14 cellular contexts compared by ENCODE assay signal in genomic region chr3:99430348-99431134, GRCh38.
DNase-seq lines count a peak whose midpoint lies in the region; ATAC-seq and TF ChIP-seq lines count a peak whose summit lies in the region.
"Had no signal": no experiment of that assay in that cellular context is flagged by ENCODE, and none has a peak within 500 bp of the region (broad histone marks: within the 10 kb centered on the region; RNA-seq: fewer than 3 reads in every experiment).

No MANE protein-coding gene starts in this region.

- intact Hi-C loops in aorta (cut with DNase I) (no loop called here), gastrocnemius medialis (cut with DNase I; ENCODE audit: low total_unique reads) (no loop called here)

- H3K4me3 ChIP-seq in SK-N-SH (ENCODE audit: low read depth in 2 of 2, low read length in 1 of 2) (no peak overlapping the region), aorta (ENCODE audit: low read length in 2 of 2) (no peak overlapping the region), gastrocnemius medialis (no peak overlapping the region)
- H3K4me3 ChIP-seq: SJCRH30, upper lobe of right lung had no signal

- no peaks in the 10 kb centered on the region for H3K36me3 ChIP-seq in SK-N-SH (replicated peaks in 1 of 2; ENCODE audit: control insufficient read depth in 1 of 2, insufficient read depth in 2 of 2, low read length in 1 of 2)
- H3K36me3 ChIP-seq in aorta (ENCODE audit: control insufficient read depth in 1 of 2, insufficient read depth in 2 of 2, low read length in 1 of 2): no peaks in the 10 kb centered on the region
- no peaks in the 10 kb centered on the region for H3K36me3 ChIP-seq in gastrocnemius medialis
- H3K36me3 ChIP-seq: SJCRH30, upper lobe of right lung had no signal

- H3K27ac ChIP-seq in SK-N-SH (ENCODE audit: low read depth in 2 of 2, low read length in 1 of 2): no peak overlapping the region
- H3K27ac ChIP-seq in aorta (ENCODE audit: low read depth in 1 of 2, low read length in 2 of 2): peak overlapping the region in 1 of 2 donors; percentile 67
- H3K27ac ChIP-seq in gastrocnemius medialis: no peak overlapping the region
- H3K27ac ChIP-seq: 22Rv1, HL-60, SJCRH30, upper lobe of right lung had no signal

- H3F3A ChIP-seq in SK-N-SH (replicated peaks; ENCODE audit: insufficient read depth): no peaks in the 10 kb centered on the region

- no peaks in the 10 kb centered on the region for H3K79me2 ChIP-seq in SK-N-SH (ENCODE audit: insufficient read depth)

- TF ChIP-seq CTCF in SK-N-SH (IDR thresholded peaks at IDR 0.05) (no peak), gastrocnemius medialis (IDR thresholded peaks at IDR 0.05 in 4 of 5, conservative IDR thresholded peaks at IDR 0.05 in 1 of 5) (no peak)

- no peak for TF ChIP-seq RAD21 in SK-N-SH (IDR thresholded peaks at IDR 0.05; ENCODE audit: low read length)

- no peak overlapping the region for H3K4me2 ChIP-seq in SK-N-SH

- H3K27me3 ChIP-seq in SK-N-SH (ENCODE audit: insufficient read depth): no peaks in the 10 kb centered on the region; the same call in 1 of the 2 replicates
- H3K27me3 ChIP-seq in aorta (ENCODE audit: control insufficient read depth in 1 of 2, insufficient read depth in 2 of 2, low read length in 1 of 2): no peaks in the 10 kb centered on the region
- H3K27me3 ChIP-seq in gastrocnemius medialis: no peaks in the 10 kb centered on the region
- H3K27me3 ChIP-seq: SJCRH30, upper lobe of right lung had no signal

- no peaks in the 10 kb centered on the region for H3K9me3 ChIP-seq in SK-N-SH
- no peaks in the 10 kb centered on the region for H3K9me3 ChIP-seq in aorta (ENCODE audit: control insufficient read depth, low read length)
- H3K9me3 ChIP-seq in gastrocnemius medialis: no peaks in the 10 kb centered on the region
- H3K9me3 ChIP-seq: upper lobe of right lung had no signal

- in situ Hi-C loops in gastrocnemius medialis (cut with MboI; ENCODE audit: low sequenced_read_pairs in 4 of 4): no loop called here

- DNase-seq in SK-N-SH (no peak), aorta (no peak), T-helper 2 cell (no peak), gastrocnemius medialis (no peak), NCI-H1694 treated with DMSO at 0.1 percent for 48 hours (lab: John Stamatoyannopoulos, UW) (no peak)
- DNase-seq: activated naive CD4-positive, alpha-beta T cell treated with anti-CD3 and anti-CD28 coated beads, Interleukin-2, amount 50 U/mL, for 16 hours; occipital lobe; SJCRH30; upper lobe of right lung had no signal

- TF ChIP-seq POLR2A in gastrocnemius medialis (IDR thresholded peaks at IDR 0.05): no peak

- H3K4me1 ChIP-seq in SK-N-SH (ENCODE audit: control insufficient read depth in 1 of 2, insufficient read depth in 2 of 2, low read depth in 1 of 2, low read length in 1 of 2) (no peaks in the 10 kb centered on the region), aorta (ENCODE audit: control insufficient read depth in 1 of 2, insufficient read depth in 2 of 2, low read length in 2 of 2) (peaks cover 0 to 3% of the 10 kb centered on the region in 2 donors), gastrocnemius medialis (no peaks in the 10 kb centered on the region)
- H3K4me1 ChIP-seq: SJCRH30, upper lobe of right lung had no signal

- ATAC-seq in SK-N-SH treated with all-trans-retinoic acid at 6 μM for 48 hours (no peak), HG02763 (IDR thresholded peaks at IDR 0.05; ENCODE audit: unreplicated experiment) (peak; percentile 71), HG03565 (IDR thresholded peaks at IDR 0.05; ENCODE audit: unreplicated experiment) (peak; percentile 73), aorta (ENCODE audit: low FRiP score) (peak; percentile 71), gastrocnemius medialis (no peak)
- ATAC-seq: upper lobe of right lung had no signal

- H3K9me2 ChIP-seq in SK-N-SH: no peaks in the 10 kb centered on the region

- no peak for TF ChIP-seq EP300 in SK-N-SH (IDR thresholded peaks at IDR 0.05; ENCODE audit: borderline replicate concordance in 1 of 2, low read depth in 1 of 2, low read length in 1 of 2)

- H3K9ac ChIP-seq in SK-N-SH: no peak overlapping the region

- H2AFZ ChIP-seq in SK-N-SH (ENCODE audit: low read depth): peak overlapping the region; percentile 11; the same call in 1 of the 2 replicates

- 11% methylated on average over 3 of the region's 3 CpGs for WGBS in SK-N-SH (ENCODE audit: low lambda C conversion rate)
- 31 to 40% methylated on average over 3 of the region's 3 CpGs for WGBS in aorta, 2 donors

- CTCF ChIA-PET in SK-N-SH (lab: Yijun Ruan, JAX): no interaction called here

- POLR2A ChIA-PET in SK-N-SH (lab: Yijun Ruan, JAX): no interaction called here

- no peaks in the 10 kb centered on the region for H4K20me1 ChIP-seq in SK-N-SH (ENCODE audit: insufficient read depth)

TF ChIP-seq in SK-N-SH, 30 proteins besides CTCF, POLR2A, EP300 and RAD21:
- TF ChIP-seq JUND (IDR thresholded peaks at IDR 0.05) (no peak), USF1 (IDR thresholded peaks at IDR 0.05; ENCODE audit: borderline replicate concordance, low read depth) (no peak), FOXM1 (IDR thresholded peaks at IDR 0.05; ENCODE audit: low read depth) (no peak), RXRA (IDR thresholded peaks at IDR 0.05; ENCODE audit: borderline replicate concordance, low read depth) (no peak), POLR2AphosphoS5 (IDR thresholded peaks at IDR 0.05; ENCODE audit: low read depth, low read length) (no peak), TAF1 (IDR thresholded peaks at IDR 0.05; ENCODE audit: borderline replicate concordance, low read depth, low read length) (no peak), FOXJ3 (CRISPR knock-in tag; IDR thresholded peaks at IDR 0.05) (no peak), ZBTB33 (IDR thresholded peaks at IDR 0.05; ENCODE audit: borderline replicate concordance, low read depth) (no peak)

TF ChIP-seq in SK-N-SH treated with all-trans-retinoic acid at 6 μM for 48 hours, 23 proteins besides CTCF, POLR2A, EP300 and RAD21:
- no peak for TF ChIP-seq ZNF70 (CRISPR knock-in tag; IDR thresholded peaks at IDR 0.05)

Comparison
In these comparisons a context has a peak if more than half of its experiments do, and no peak if none do; other contexts are left out.
1. ATAC-seq: peak in HG02763 (single experiment), HG03565 (single experiment) and aorta (single experiment); none in SK-N-SH treated with all-trans-retinoic acid at 6 μM for 48 hours (single experiment) and gastrocnemius medialis (0 of 2).